12 cellular contexts compared by ENCODE assay signal in the genomic region with DNA sequence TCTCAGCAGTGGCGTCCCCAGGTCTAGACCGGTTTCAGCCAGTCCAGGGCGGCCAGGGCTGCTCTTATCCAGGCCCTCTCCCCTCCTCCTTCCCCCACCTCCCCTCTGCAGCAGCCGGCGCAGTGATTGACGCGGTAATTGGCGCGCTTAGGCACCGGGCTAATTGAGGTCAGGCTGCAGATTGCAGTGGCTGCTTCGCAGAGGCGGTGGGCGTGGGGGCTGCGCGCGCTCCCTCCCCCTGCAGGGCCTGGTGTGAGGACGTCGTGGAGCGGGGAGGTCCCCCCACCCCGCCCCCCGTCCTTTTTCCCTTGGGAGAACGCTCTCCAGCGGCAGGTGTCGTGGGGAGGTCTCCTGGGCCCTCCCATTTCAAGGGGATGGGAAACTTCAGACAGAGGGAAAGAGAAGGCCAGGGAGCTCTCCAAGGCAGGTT.
DNase-seq lines count a peak whose midpoint lies in the region; TF ChIP-seq lines count a peak whose summit lies in the region.
"Had no signal": no experiment of that assay in that cellular context is flagged by ENCODE, and none has a peak within 500 bp of the region (broad histone marks: within the 10 kb centered on the region; RNA-seq: fewer than 3 reads in every experiment).

No MANE protein-coding gene starts in this region.

- no peak for TF ChIP-seq CTCF in glutamatergic neuron (IDR thresholded peaks at IDR 0.05; ENCODE audit: partially characterized antibody, unreplicated experiment)

- peaks cover 7% of the 10 kb centered on the region for H3K36me3 Mint-ChIP-seq in glutamatergic neuron (ENCODE audit: unreplicated experiment)
- no peaks in the 10 kb centered on the region for H3K36me3 Mint-ChIP-seq in activated T-helper 2 cell treated with anti-CD3 and anti-CD28 coated beads, Interferon-gamma antibody, Interleukin-2, Interleukin-4, amounts not matched to agents 10 μg/mL and 5 μg/mL and 100 μg/mL, durations not matched to agents 14 hours and 24 hours and 36 hours (ENCODE audit: low read depth)

- H3K4me3 Mint-ChIP-seq in glutamatergic neuron (ENCODE audit: unreplicated experiment): peak overlapping the region; percentile 49
- no peak overlapping the region for H3K4me3 Mint-ChIP-seq in activated T-helper 2 cell treated with anti-CD3 and anti-CD28 coated beads, Interferon-gamma antibody, Interleukin-2, Interleukin-4, amounts not matched to agents 10 μg/mL and 5 μg/mL and 100 μg/mL, durations not matched to agents 14 hours and 24 hours and 36 hours (ENCODE audit: low read depth)
- H3K4me3 Mint-ChIP-seq: activated CD8-positive, alpha-beta T cell treated with anti-CD3 and anti-CD28 coated beads for 36 hours had no signal

- H3K27ac Mint-ChIP-seq in glutamatergic neuron (ENCODE audit: unreplicated experiment): no peak overlapping the region
- H3K27ac Mint-ChIP-seq in activated T-helper 2 cell treated with anti-CD3 and anti-CD28 coated beads, Interferon-gamma antibody, Interleukin-2, Interleukin-4, amounts not matched to agents 10 μg/mL and 5 μg/mL and 100 μg/mL, durations not matched to agents 14 hours and 24 hours and 36 hours: no peak overlapping the region
- H3K27ac Mint-ChIP-seq: activated CD8-positive, alpha-beta T cell treated with anti-CD3 and anti-CD28 coated beads for 36 hours had no signal

- intact Hi-C loops in activated T-helper 2 cell treated with anti-CD3 and anti-CD28 coated beads, Interferon-gamma antibody, Interleukin-2, Interleukin-4, amounts not matched to agents 10 μg/mL and 5 μg/mL and 100 μg/mL, durations not matched to agents 14 hours and 24 hours and 36 hours (cut with micrococcal nuclease): no loop called here

- H3K4me1 Mint-ChIP-seq in glutamatergic neuron (ENCODE audit: low read depth, unreplicated experiment): peaks cover 15% of the 10 kb centered on the region
- H3K4me1 Mint-ChIP-seq in activated T-helper 2 cell treated with anti-CD3 and anti-CD28 coated beads, Interferon-gamma antibody, Interleukin-2, Interleukin-4, amounts not matched to agents 10 μg/mL and 5 μg/mL and 100 μg/mL, durations not matched to agents 14 hours and 24 hours and 36 hours (ENCODE audit: low read depth): no peaks in the 10 kb centered on the region

- H3K27me3 Mint-ChIP-seq in glutamatergic neuron (ENCODE audit: unreplicated experiment): peaks cover 4% of the 10 kb centered on the region
- peaks cover 15% of the 10 kb centered on the region for H3K27me3 Mint-ChIP-seq in activated T-helper 2 cell treated with anti-CD3 and anti-CD28 coated beads, Interferon-gamma antibody, Interleukin-2, Interleukin-4, amounts not matched to agents 10 μg/mL and 5 μg/mL and 100 μg/mL, durations not matched to agents 14 hours and 24 hours and 36 hours (ENCODE audit: low read depth)

- DNase-seq in DMS153 (lab: John Stamatoyannopoulos, UW) (peak; percentile 29), DMS153 treated with DMSO at 0.1 percent for 48 hours (lab: John Stamatoyannopoulos, UW; ENCODE audit: unreplicated experiment) (no peak), NCI-H2171 (lab: John Stamatoyannopoulos, UW) (peak; percentile 97), glutamatergic neuron (peak; percentile 76), putamen (ENCODE audit: low spot score) (peak; percentile 34), LoVo (ENCODE audit: low spot score) (no peak), Kasumi-1 (lab: John Stamatoyannopoulos, UW) (no peak)
- DNase-seq in activated T-helper 2 cell treated with anti-CD3 and anti-CD28 coated beads, Interferon-gamma antibody, Interleukin-2, Interleukin-4, amounts not matched to agents 10 μg/mL and 5 μg/mL and 100 μg/mL, durations not matched to agents 14 hours and 24 hours and 36 hours (ENCODE audit: low spot score): no peak
- DNase-seq: activated CD8-positive, alpha-beta T cell treated with anti-CD3 and anti-CD28 coated beads for 36 hours; Caco-2; stimulated activated CD4-positive, alpha-beta T cell treated with anti-CD3 and anti-CD28 coated beads, Interleukin-12 subunit alpha, Interleukin-12 subunit beta, amount 100 ng/mL, for 4 hours; T1000 had no signal

- H3K9me3 Mint-ChIP-seq in glutamatergic neuron (ENCODE audit: unreplicated experiment): peaks cover 4% of the 10 kb centered on the region
- no peaks in the 10 kb centered on the region for H3K9me3 Mint-ChIP-seq in activated T-helper 2 cell treated with anti-CD3 and anti-CD28 coated beads, Interferon-gamma antibody, Interleukin-2, Interleukin-4, amounts not matched to agents 10 μg/mL and 5 μg/mL and 100 μg/mL, durations not matched to agents 14 hours and 24 hours and 36 hours
- H3K9me3 Mint-ChIP-seq: activated CD8-positive, alpha-beta T cell treated with anti-CD3 and anti-CD28 coated beads for 36 hours had no signal

Comparison
In these comparisons a context has a peak if more than half of its experiments do, and no peak if none do; other contexts are left out.
1. DNase-seq: peak in DMS153 (single experiment), NCI-H2171 (single experiment), glutamatergic neuron (single experiment) and putamen (single experiment); none in DMS153 treated with DMSO at 0.1 percent for 48 hours (single experiment), activated T-helper 2 cell treated with anti-CD3 and anti-CD28 coated beads, Interferon-gamma antibody, Interleukin-2, Interleukin-4, amounts not matched to agents 10 μg/mL and 5 μg/mL and 100 μg/mL, durations not matched to agents 14 hours and 24 hours and 36 hours (single experiment), LoVo (single experiment) and Kasumi-1 (0 of 2).